Comparison of ENCODE assay signal across 1 cellular context in the genomic region with DNA sequence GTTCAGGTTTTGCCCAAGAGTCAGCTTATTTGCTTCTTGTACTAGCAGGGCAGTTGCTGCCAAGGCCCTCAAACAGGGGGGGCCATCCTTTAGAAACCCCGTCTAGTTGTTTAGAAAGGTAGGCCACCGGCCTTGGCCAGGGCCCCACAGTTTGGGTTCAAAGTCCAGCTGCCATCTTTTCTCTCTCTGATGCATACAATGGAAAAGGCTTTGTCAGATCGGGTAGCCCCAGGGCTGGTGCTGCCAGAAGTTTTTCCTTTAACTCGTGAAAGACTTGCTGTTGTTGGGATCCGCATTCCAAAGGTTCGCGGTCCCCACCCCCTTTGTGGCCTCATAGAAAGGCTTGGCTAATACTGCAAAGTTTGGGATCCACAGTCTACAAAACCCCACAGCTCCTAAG. TPM values are rescaled to one million over a fixed set of nuclear protein-coding genes. Genes with fewer than 3 reads are reported as not detected.
"Had no signal": no experiment of that assay in that cellular context is flagged by ENCODE, and none has a peak within 500 bp of the region (broad histone marks: within the 10 kb centered on the region; RNA-seq: fewer than 3 reads in every experiment).

No MANE protein-coding gene starts in this region.

RNA-seq across cellular contexts. Expression of gene RGCC, which starts 35.4 kb away (rescaled TPM):
- total RNA-seq: cardiac muscle cell had no signal
- polyA plus RNA-seq: cardiac muscle cell had no signal
